In the genomic region with DNA sequence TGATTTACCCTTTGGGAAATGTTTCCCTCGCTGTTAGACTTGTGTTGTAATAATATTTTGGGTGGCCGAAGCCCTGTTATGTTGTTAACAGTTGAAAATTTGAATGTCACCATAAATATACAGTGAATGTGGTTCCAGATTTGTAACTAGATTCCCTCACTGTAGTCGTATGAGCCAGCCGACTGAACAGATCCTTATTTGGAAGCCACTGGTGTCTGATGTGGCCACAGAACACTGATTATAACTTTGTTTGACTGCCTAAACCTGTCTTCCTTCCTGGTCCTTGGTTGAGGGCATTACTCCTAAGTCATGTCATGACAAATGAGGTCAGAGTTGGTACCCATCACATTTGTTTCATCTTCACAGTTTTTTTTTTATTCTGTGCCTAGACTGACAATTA, we compare ENCODE assay signal across 1 cellular context.
TF ChIP-seq lines count a peak whose summit lies in the region.

No MANE protein-coding gene starts in this region.

TF ChIP-seq in GM23338, 12 proteins besides CTCF, POLR2A, EP300 and RAD21 (continued from another document):
- TF ChIP-seq, protein P1, sequence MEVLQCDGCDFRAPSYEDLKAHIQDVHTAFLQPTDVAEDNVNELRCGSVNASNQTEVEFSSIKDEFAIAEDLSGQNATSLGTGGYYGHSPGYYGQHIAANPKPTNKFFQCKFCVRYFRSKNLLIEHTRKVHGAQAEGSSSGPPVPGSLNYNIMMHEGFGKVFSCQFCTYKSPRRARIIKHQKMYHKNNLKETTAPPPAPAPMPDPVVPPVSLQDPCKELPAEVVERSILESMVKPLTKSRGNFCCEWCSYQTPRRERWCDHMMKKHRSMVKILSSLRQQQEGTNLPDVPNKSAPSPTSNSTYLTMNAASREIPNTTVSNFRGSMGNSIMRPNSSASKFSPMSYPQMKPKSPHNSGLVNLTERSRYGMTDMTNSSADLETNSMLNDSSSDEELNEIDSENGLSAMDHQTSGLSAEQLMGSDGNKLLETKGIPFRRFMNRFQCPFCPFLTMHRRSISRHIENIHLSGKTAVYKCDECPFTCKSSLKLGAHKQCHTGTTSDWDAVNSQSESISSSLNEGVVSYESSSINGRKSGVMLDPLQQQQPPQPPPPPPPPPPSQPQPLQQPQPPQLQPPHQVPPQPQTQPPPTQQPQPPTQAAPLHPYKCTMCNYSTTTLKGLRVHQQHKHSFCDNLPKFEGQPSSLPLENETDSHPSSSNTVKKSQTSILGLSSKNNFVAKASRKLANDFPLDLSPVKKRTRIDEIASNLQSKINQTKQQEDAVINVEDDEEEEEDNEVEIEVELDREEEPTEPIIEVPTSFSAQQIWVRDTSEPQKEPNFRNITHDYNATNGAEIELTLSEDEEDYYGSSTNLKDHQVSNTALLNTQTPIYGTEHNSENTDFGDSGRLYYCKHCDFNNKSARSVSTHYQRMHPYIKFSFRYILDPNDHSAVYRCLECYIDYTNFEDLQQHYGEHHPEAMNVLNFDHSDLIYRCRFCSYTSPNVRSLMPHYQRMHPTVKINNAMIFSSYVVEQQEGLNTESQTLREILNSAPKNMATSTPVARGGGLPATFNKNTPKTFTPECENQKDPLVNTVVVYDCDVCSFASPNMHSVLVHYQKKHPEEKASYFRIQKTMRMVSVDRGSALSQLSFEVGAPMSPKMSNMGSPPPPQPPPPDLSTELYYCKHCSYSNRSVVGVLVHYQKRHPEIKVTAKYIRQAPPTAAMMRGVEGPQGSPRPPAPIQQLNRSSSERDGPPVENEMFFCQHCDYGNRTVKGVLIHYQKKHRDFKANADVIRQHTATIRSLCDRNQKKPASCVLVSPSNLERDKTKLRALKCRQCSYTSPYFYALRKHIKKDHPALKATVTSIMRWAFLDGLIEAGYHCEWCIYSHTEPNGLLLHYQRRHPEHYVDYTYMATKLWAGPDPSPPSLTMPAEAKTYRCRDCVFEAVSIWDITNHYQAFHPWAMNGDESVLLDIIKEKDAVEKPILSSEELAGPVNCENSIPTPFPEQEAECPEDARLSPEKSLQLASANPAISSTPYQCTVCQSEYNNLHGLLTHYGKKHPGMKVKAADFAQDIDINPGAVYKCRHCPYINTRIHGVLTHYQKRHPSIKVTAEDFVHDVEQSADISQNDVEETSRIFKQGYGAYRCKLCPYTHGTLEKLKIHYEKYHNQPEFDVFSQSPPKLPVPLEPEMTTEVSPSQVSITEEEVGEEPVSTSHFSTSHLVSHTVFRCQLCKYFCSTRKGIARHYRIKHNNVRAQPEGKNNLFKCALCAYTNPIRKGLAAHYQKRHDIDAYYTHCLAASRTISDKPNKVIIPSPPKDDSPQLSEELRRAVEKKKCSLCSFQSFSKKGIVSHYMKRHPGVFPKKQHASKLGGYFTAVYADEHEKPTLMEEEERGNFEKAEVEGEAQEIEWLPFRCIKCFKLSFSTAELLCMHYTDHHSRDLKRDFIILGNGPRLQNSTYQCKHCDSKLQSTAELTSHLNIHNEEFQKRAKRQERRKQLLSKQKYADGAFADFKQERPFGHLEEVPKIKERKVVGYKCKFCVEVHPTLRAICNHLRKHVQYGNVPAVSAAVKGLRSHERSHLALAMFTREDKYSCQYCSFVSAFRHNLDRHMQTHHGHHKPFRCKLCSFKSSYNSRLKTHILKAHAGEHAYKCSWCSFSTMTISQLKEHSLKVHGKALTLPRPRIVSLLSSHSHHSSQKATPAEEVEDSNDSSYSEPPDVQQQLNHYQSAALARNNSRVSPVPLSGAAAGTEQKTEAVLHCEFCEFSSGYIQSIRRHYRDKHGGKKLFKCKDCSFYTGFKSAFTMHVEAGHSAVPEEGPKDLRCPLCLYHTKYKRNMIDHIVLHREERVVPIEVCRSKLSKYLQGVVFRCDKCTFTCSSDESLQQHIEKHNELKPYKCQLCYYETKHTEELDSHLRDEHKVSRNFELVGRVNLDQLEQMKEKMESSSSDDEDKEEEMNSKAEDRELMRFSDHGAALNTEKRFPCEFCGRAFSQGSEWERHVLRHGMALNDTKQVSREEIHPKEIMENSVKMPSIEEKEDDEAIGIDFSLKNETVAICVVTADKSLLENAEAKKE (CRISPR knock-in tag; IDR thresholded peaks at IDR 0.05) = no peak
- no peak for TF ChIP-seq ZNF114 (CRISPR knock-in tag; IDR thresholded peaks at IDR 0.05)
- TF ChIP-seq, protein P2, sequence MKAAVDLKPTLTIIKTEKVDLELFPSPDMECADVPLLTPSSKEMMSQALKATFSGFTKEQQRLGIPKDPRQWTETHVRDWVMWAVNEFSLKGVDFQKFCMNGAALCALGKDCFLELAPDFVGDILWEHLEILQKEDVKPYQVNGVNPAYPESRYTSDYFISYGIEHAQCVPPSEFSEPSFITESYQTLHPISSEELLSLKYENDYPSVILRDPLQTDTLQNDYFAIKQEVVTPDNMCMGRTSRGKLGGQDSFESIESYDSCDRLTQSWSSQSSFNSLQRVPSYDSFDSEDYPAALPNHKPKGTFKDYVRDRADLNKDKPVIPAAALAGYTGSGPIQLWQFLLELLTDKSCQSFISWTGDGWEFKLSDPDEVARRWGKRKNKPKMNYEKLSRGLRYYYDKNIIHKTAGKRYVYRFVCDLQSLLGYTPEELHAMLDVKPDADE (IDR thresholded peaks at IDR 0.05) = no peak
- no peak for TF ChIP-seq POLR2AphosphoS5 (IDR thresholded peaks at IDR 0.05; ENCODE audit: low read depth)
- TF ChIP-seq EZH2 (IDR thresholded peaks at IDR 0.05; ENCODE audit: low read depth, unreplicated experiment) = no peak
- no peak for TF ChIP-seq CREB1 (CRISPR knock-in tag; IDR thresholded peaks at IDR 0.05; ENCODE audit: low read depth)
- TF ChIP-seq STAT1 (IDR thresholded peaks at IDR 0.05; ENCODE audit: unreplicated experiment) = no peak
